In the genomic region with DNA sequence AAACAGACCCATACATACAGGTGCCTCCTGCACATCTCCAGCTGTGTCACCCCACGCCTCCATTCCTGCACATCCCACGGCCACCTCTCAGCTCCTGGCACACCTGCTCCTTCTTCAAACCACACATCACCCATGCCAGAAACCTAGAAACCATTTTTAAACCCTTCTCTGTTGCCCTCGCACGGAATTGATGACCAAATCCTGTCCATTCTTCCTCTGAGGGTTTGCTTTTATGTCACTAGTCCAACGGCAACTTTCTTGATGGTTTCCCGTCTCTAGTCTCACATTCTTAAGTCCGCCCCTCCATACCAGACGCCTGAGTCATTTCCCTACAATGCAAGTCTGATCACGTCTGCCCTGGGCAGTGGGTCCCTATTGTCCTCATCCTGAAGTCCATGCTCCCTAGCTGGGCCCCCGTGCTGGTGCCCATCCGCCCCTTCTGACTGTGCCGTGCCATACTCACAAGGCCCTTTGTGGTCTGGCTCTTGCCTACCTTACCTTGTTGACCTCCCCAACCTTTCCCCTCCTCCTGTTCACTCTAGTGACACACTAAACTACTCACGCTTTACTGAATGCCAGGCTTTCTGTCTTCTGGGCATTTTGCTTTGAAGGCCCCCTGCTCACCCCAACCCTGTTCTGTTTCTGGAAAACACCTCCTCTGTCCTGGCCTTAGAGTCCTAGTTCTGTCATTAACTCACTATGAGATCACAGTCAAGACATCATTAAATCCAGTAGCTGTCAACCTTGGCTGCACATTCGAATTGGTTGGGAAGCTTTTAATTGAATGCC, we compare ENCODE assay signal across 8 cellular contexts. TPM values are rescaled to one million over a fixed set of nuclear protein-coding genes. Genes with fewer than 3 reads are reported as not detected.
DNase-seq lines count a peak whose midpoint lies in the region; ATAC-seq, FAIRE-seq and TF ChIP-seq lines count a peak whose summit lies in the region.

No MANE protein-coding gene starts in this region.

- intact Hi-C loops in GM12878 (cut with micrococcal nuclease; ENCODE audit: unreplicated experiment) (no loop called here), HepG2 (cut with micrococcal nuclease; ENCODE audit: unreplicated experiment) (no loop called here)

- TF ChIP-seq RAD21 in GM12878 (IDR thresholded peaks at IDR 0.05; ENCODE audit: insufficient read depth, low read depth, low read length) (no peak), HepG2 (CRISPR knock-in tag; IDR thresholded peaks at IDR 0.05) (no peak)

- H3K36me3 ChIP-seq in BJ (ENCODE audit: control insufficient read depth, insufficient read depth, low read length) (peaks cover 29% of the 10 kb centered on the region), Karpas-422 (ENCODE audit: insufficient read depth, low read length) (peaks cover 55% of the 10 kb centered on the region), GM12878 (ENCODE audit: control insufficient read depth in 2 of 2, insufficient read depth in 2 of 2, low read length in 1 of 2) (peaks cover 55 to 66% of the 10 kb centered on the region in 2 experiments), HepG2 (replicated peaks in 1 of 2; ENCODE audit: control insufficient read depth in 1 of 2, insufficient read depth in 2 of 2, low read length in 2 of 2) (peaks cover 66 to 93% of the 10 kb centered on the region in 2 experiments), urinary bladder (ENCODE audit: insufficient read depth) (peaks cover 3% of the 10 kb centered on the region)

- TF ChIP-seq EP300 in GM12878 (IDR thresholded peaks at IDR 0.05; ENCODE audit: borderline replicate concordance in 1 of 2, control insufficient read depth in 1 of 2, low read depth in 2 of 2, low read length in 2 of 2): peak in 1 of 2 experiments; percentile 41; a peak in 1 of 4 replicates
- TF ChIP-seq EP300 in HepG2 (IDR thresholded peaks at IDR 0.05; ENCODE audit: low read depth in 2 of 2, low read length in 2 of 2): no peak
- 0 out of 2 replicates have a peak, but pooled peaks have one; percentile 22 for TF ChIP-seq EP300 in HepG2 (CRISPR knock-in tag; IDR thresholded peaks at IDR 0.05; ENCODE audit: borderline replicate concordance)

- H4K20me1 ChIP-seq in Karpas-422 (ENCODE audit: insufficient read depth, low read depth, low read length) (peaks cover 86% of the 10 kb centered on the region), GM12878 (ENCODE audit: control insufficient read depth, insufficient read depth) (peaks cover 17% of the 10 kb centered on the region), HepG2 (ENCODE audit: insufficient read depth, low read length) (peaks cover 98% of the 10 kb centered on the region)

- POLR2A ChIA-PET in BJ (lab: Charles Lee): interaction anchor here (0.6 to 1.4 kb wide), 3 partner anchors 11 to 35 kb away, joined by 3 to 4 read pairs (median 4); no protein-coding TSS in a partner anchor
- POLR2A ChIA-PET in GM12878 (lab: Charles Lee): interaction anchor here (1.3 to 1.6 kb wide), 2 partner anchors 9 to 14 kb away, joined by 3 to 4 read pairs; no protein-coding TSS in a partner anchor
- POLR2A ChIA-PET in HepG2 (lab: Yijun Ruan, JAX): interaction anchor here (1.3 kb wide), 1 partner anchor 12 kb away, joined by 3 read pairs; no protein-coding TSS in a partner anchor

- H3K4me1 ChIP-seq in Karpas-422 (ENCODE audit: low read length): peaks cover 93% of the 10 kb centered on the region
- peaks cover 92% of the 10 kb centered on the region for H3K4me1 ChIP-seq in GM12878 (ENCODE audit: control insufficient read depth, insufficient read depth, low read length)
- peaks cover 98% of the 10 kb centered on the region for H3K4me1 ChIP-seq in HepG2 (ENCODE audit: insufficient read depth, low read length)
- peaks cover 3% of the 10 kb centered on the region for H3K4me1 ChIP-seq in urinary bladder (ENCODE audit: insufficient read depth)

- H3K9me2 ChIP-seq in Karpas-422 (replicated peaks; ENCODE audit: insufficient read depth, low read length): no peaks in the 10 kb centered on the region

- H2AFZ ChIP-seq in Karpas-422 (ENCODE audit: low read length) (no peak overlapping the region), GM12878 (ENCODE audit: control insufficient read depth, low read depth, low read length) (no peak overlapping the region), HepG2 (ENCODE audit: low read length) (no peak overlapping the region)

- RAD21 ChIA-PET in GM12878 (lab: Charles Lee; ENCODE audit: unreplicated experiment): interaction anchor here (1.0 to 1.7 kb wide), 5 partner anchors 9 to 19 kb away, joined by 3 to 6 read pairs (median 4); no protein-coding TSS in a partner anchor

- no peak overlapping the region for H3K9ac ChIP-seq in Karpas-422 (ENCODE audit: low read length)
- H3K9ac ChIP-seq in GM12878 (ENCODE audit: control insufficient read depth, insufficient read depth, low read length): peak overlapping the region; percentile 43; the same call in 1 of the 2 replicates
- no peak overlapping the region for H3K9ac ChIP-seq in HepG2 (ENCODE audit: insufficient read depth, low read depth, low read length)

- WGBS in GM12878 (ENCODE audit: insufficient coverage, insufficient replicate concordance, low lambda C conversion rate, missing lambda C conversion rate): 12% methylated on average over 14 of the region's 14 CpGs
- 84% methylated on average over 14 of the region's 14 CpGs for WGBS in HepG2 (ENCODE audit: low lambda C conversion rate)
- WGBS in urinary bladder: 69% methylated on average over 14 of the region's 14 CpGs

- no peak overlapping the region for H3K4me3 ChIP-seq in BJ (ENCODE audit: low read depth, low read length)
- H3K4me3 ChIP-seq in Karpas-422 (ENCODE audit: low read length): no peak overlapping the region
- H3K4me3 ChIP-seq in GM12878: no peak overlapping the region
- H3K4me3 ChIP-seq in HepG2 (replicated peaks in 1 of 3; ENCODE audit: insufficient read depth in 1 of 3, low read depth in 2 of 3, low read length in 3 of 3): no peak overlapping the region
- no peak overlapping the region for H3K4me3 ChIP-seq in urinary bladder (ENCODE audit: low read depth, low read length)

- FAIRE-seq in GM12878 (lab: Jason Lieb, UNC) (peak; percentile 44), HepG2 (lab: Jason Lieb, UNC) (no peak)

- SMC1A ChIA-PET in GM12878 (lab: Charles Lee; ENCODE audit: uncharacterized antibody, unreplicated experiment): interaction anchor here (1.0 to 4.5 kb wide), 6 partner anchors 9 to 132 kb away, joined by 5 to 26 read pairs (median 6); no protein-coding TSS in a partner anchor

- H3K9me3 ChIP-seq in Karpas-422 (ENCODE audit: low read length) (no peaks in the 10 kb centered on the region), GM12878 (replicated peaks; ENCODE audit: control insufficient read depth, insufficient read depth, low read length) (no peaks in the 10 kb centered on the region), HepG2 (ENCODE audit: low read length) (no peaks in the 10 kb centered on the region)

- CTCF ChIA-PET in BJ (lab: Yijun Ruan, JAX) (interaction anchor here (0.7 to 3.2 kb wide), 7 partner anchors 12 to 136 kb away, joined by 3 to 12 read pairs (median 3); no protein-coding TSS in a partner anchor), GM12878 (lab: Yijun Ruan, JAX) (interaction anchor here (1.0 kb wide), 1 partner anchor 18 kb away, joined by 3 read pairs; no protein-coding TSS in a partner anchor), HepG2 (lab: Yijun Ruan, JAX; ENCODE audit: low intra/inter-chr PET ratio, low total read pairs) (no interaction called here)

- H3K27me3 ChIP-seq in BJ (ENCODE audit: control insufficient read depth, insufficient read depth, low read length): no peaks in the 10 kb centered on the region
- no peaks in the 10 kb centered on the region for H3K27me3 ChIP-seq in Karpas-422 (ENCODE audit: low read length)
- no peaks in the 10 kb centered on the region for H3K27me3 ChIP-seq in GM12878 (replicated peaks in 1 of 2; ENCODE audit: control insufficient read depth in 2 of 2, insufficient read depth in 2 of 2, low read length in 1 of 2)
- no peaks in the 10 kb centered on the region for H3K27me3 ChIP-seq in HepG2 (ENCODE audit: control insufficient read depth in 1 of 2, insufficient read depth in 2 of 2, low read length in 2 of 2)

- no peak; the same call in 1 of the 2 replicates for TF ChIP-seq POLR2A in GM12878 (IDR thresholded peaks at IDR 0.05; ENCODE audit: low read depth, low read length)
- TF ChIP-seq POLR2A in HepG2 (IDR thresholded peaks at IDR 0.05; ENCODE audit: insufficient read depth in 1 of 2, low read depth in 2 of 2, low read length in 2 of 2): peak in 1 of 2 experiments; percentile 30; a peak in 3 of 4 replicates

- no TSS peak for BruUV-seq in GM12878 (replicated peaks; lab: Mats Ljungman, UMichigan)
- TSS peak; percentile 5 for BruUV-seq in HepG2 (replicated peaks; lab: Mats Ljungman, UMichigan)

- in situ Hi-C loops in GM12878 (cut with MboI) (no loop called here), HepG2 (cut with HindIII; ENCODE audit: extremely low pct_ligation_motif_present, low pct_unique_long_range_greater_than_20kb) (no loop called here), G401 (cut with HindIII; ENCODE audit: low sequenced_read_pairs) (no loop called here)

- peak; percentile 55 for ATAC-seq in GM12878
- no peak for ATAC-seq in HepG2
- ATAC-seq in GM18519 (IDR thresholded peaks at IDR 0.05; ENCODE audit: low FRiP score, unreplicated experiment): no peak

- H3K27ac ChIP-seq in Karpas-422 (ENCODE audit: low read length) (0 out of 2 replicates have a peak overlapping the region, but pooled peaks have one; percentile 64), GM12878 (ENCODE audit: control insufficient read depth, insufficient read depth) (peak overlapping the region; percentile 74), HepG2 (ENCODE audit: extremely low read length, insufficient read depth, low read length) (peak overlapping the region; percentile 35), urinary bladder (ENCODE audit: low read depth) (peak overlapping the region; percentile 30)

- no peak for TF ChIP-seq CTCF in BJ (IDR thresholded peaks at IDR 0.05; ENCODE audit: insufficient read depth, low read depth, low read length)
- no peak for TF ChIP-seq CTCF in GM12878 (IDR thresholded peaks at IDR 0.05 in 2 of 3, conservative IDR thresholded peaks at IDR 0.05 in 1 of 3; ENCODE audit: control insufficient read depth in 2 of 3, extremely low read depth in 1 of 3, insufficient read depth in 1 of 3, low read depth in 3 of 3, low read length in 3 of 3)
- no peak for TF ChIP-seq CTCF in HepG2 (CRISPR knock-in tag; IDR thresholded peaks at IDR 0.05)

- peaks cover 97% of the 10 kb centered on the region for H3K79me2 ChIP-seq in Karpas-422 (ENCODE audit: low read length)
- H3K79me2 ChIP-seq in GM12878 (ENCODE audit: control insufficient read depth, insufficient read depth, low read length): peaks cover 100% of the 10 kb centered on the region
- peaks cover 99% of the 10 kb centered on the region for H3K79me2 ChIP-seq in HepG2 (ENCODE audit: insufficient read depth, low read length)

- H3K4me2 ChIP-seq in Karpas-422 (ENCODE audit: low read depth, low read length, poor library complexity, severe bottlenecking): no peak overlapping the region
- H3K4me2 ChIP-seq in GM12878 (ENCODE audit: control insufficient read depth, insufficient read depth): peak overlapping the region; percentile 40
- peak overlapping the region; percentile 19; the same call in 1 of the 2 replicates for H3K4me2 ChIP-seq in HepG2 (ENCODE audit: low read depth, low read length)

- DNase-seq in BJ (ENCODE audit: low read depth): peak; percentile 94
- DNase-seq in Karpas-422: no peak
- no peak for DNase-seq in GM12878 (ENCODE audit: low read depth, low spot score)
- DNase-seq in HepG2 (ENCODE audit: low spot score): peak; percentile 63
- DNase-seq in G401 (ENCODE audit: low spot score): no peak
- no peak for DNase-seq in NCI-H2081 (lab: John Stamatoyannopoulos, UW)

RNA-seq across cellular contexts. Expression of a gene that starts 17.6 kb away (rescaled TPM):
- polyA plus RNA-seq in BJ (2011; rRNA removed): 100 and 193 TPM in 2 replicates
- 92.4 and 93.5 TPM in 2 replicates for polyA minus RNA-seq in BJ (2011; rRNA and poly(A)+ RNA removed)
- 72.2 and 83.8 TPM in 2 replicates for total RNA-seq in Karpas-422 (2014; rRNA removed; shearing (Covaris generic); ENCODE audit: low replicate concordance)
- total RNA-seq in GM12878 (2013; cell fraction: nucleolus; rRNA removed): 231 and 256 TPM in 2 replicates
- total RNA-seq in GM12878 (2014; rRNA removed): 51.6 and 59.6 TPM in 2 replicates
- total RNA-seq in GM12878 (2014; rRNA removed; fragmentation: Illumina TruSeq; extraction: Trizol): 21.1 and 21.9 TPM in 2 replicates
- 59.5 and 62.7 TPM in 2 replicates for total RNA-seq in GM12878 (2021)
- 14.2 TPM for polyA plus RNA-seq in GM12878 (2011; ENCODE audit: low read depth)
- 24.6 and 61.0 TPM in 2 replicates for polyA plus RNA-seq in GM12878 (2011; rRNA removed)
- 65.0 and 66.9 TPM in 2 replicates for polyA plus RNA-seq in GM12878 (2011; cell fraction: cytosol; rRNA removed)
- polyA plus RNA-seq in GM12878 (2011; cell fraction: nucleus; rRNA removed): 133 and 156 TPM in 2 replicates
- 31.0 and 72.3 TPM in 2 replicates for polyA plus RNA-seq in GM12878 (2012)
- 19.1 and 24.0 TPM in 2 replicates for polyA plus RNA-seq in GM12878 (2014; fragmentation: Illumina TruSeq; extraction: Trizol)
- 1 to 10 TPM; 5.7 to 8.2 TPM for polyA plus RNA-seq in GM12878 (2014; fragmentation: Nextera tagmentation; extraction: Ambion mirVana)
- 28.7 and 29.0 TPM in 2 replicates for polyA plus RNA-seq in GM12878 (2014; rRNA removed)
- polyA plus RNA-seq in GM12878 (2016; fragmentation: Nextera tagmentation; extraction: Ambion mirVana): 10 to 100 TPM; 65.2 to 66.0 TPM
- 75.2 and 106 TPM in 2 replicates for polyA minus RNA-seq in GM12878 (2011; rRNA and poly(A)+ RNA removed)
- 35.3 and 45.0 TPM in 2 replicates for polyA minus RNA-seq in GM12878 (2011; cell fraction: cytosol; rRNA and poly(A)+ RNA removed)
- 71.8 and 100 TPM in 2 replicates for polyA minus RNA-seq in GM12878 (2011; cell fraction: nucleus; rRNA and poly(A)+ RNA removed)
- 54.3 and 125 TPM in 2 replicates for total RNA-seq in HepG2 (2016; rRNA removed; fragmentation: Illumina TruSeq; extraction: Trizol)
- 17.1 and 18.0 TPM in 2 replicates for total RNA-seq in HepG2 (2016; cell fraction: cytosol; rRNA removed; fragmentation: Illumina TruSeq; extraction: Trizol; ENCODE audit: low read depth)
- total RNA-seq in HepG2 (2016; cell fraction: insoluble cytoplasmic fraction; rRNA removed; fragmentation: Illumina TruSeq; extraction: Trizol): 44.3 and 121 TPM in 2 replicates
- 38.1 and 44.0 TPM in 2 replicates for total RNA-seq in HepG2 (2016; cell fraction: membrane; rRNA removed; fragmentation: Illumina TruSeq; extraction: Trizol)
- 146 and 160 TPM in 2 replicates for total RNA-seq in HepG2 (2016; cell fraction: nucleus; rRNA removed; fragmentation: Illumina TruSeq; extraction: Trizol)
- 315 and 423 TPM in 2 replicates for polyA plus RNA-seq in HepG2 (2011; rRNA removed)
- polyA plus RNA-seq in HepG2 (2011; cell fraction: cytosol; rRNA removed): 201 and 410 TPM in 2 replicates
- 305 and 663 TPM in 2 replicates for polyA plus RNA-seq in HepG2 (2011; cell fraction: nucleus; rRNA removed)
- polyA plus RNA-seq in HepG2 (2012): 253 and 372 TPM in 2 replicates
- polyA plus RNA-seq in HepG2 (2016; cell fraction: cytosol; fragmentation: Illumina TruSeq; extraction: Trizol; ENCODE audit: low read depth): 10.8 and 11.3 TPM in 2 replicates
- 47.5 and 58.0 TPM in 2 replicates for polyA plus RNA-seq in HepG2 (2016; cell fraction: insoluble cytoplasmic fraction; fragmentation: Illumina TruSeq; extraction: Trizol; ENCODE audit: low read depth)
- polyA plus RNA-seq in HepG2 (2016; cell fraction: membrane; fragmentation: Illumina TruSeq; extraction: Trizol; ENCODE audit: low read depth): 20.7 and 24.0 TPM in 2 replicates
- polyA plus RNA-seq in HepG2 (2016; cell fraction: nucleus; fragmentation: Illumina TruSeq; extraction: Trizol; ENCODE audit: insufficient read depth, low read depth): 232 and 245 TPM in 2 replicates
- polyA minus RNA-seq in HepG2 (2011; rRNA and poly(A)+ RNA removed; ENCODE audit: low replicate concordance): 61.9 and 1,182 TPM in 2 replicates
- 204 and 374 TPM in 2 replicates for polyA minus RNA-seq in HepG2 (2011; cell fraction: cytosol; rRNA and poly(A)+ RNA removed)
- polyA minus RNA-seq in HepG2 (2011; cell fraction: nucleus; rRNA and poly(A)+ RNA removed): 146 and 207 TPM in 2 replicates
- total RNA-seq in urinary bladder: 78.5 TPM
- polyA plus RNA-seq in urinary bladder: 56.1 TPM
- total RNA-seq in G401 (2014; rRNA removed; shearing (Covaris generic)): 51.9 and 70.1 TPM in 2 replicates

Comparison
In these comparisons a context has a peak if more than half of its experiments do, and no peak if none do; other contexts are left out.
1. DNase-seq: peak in BJ (single experiment) and HepG2 (single experiment); none in Karpas-422 (single experiment), GM12878 (single experiment), G401 (single experiment) and NCI-H2081 (0 of 2).
2. Peak in every context shown above with its lines, with median percentiles within 50 percentile points of each other: H3K27ac ChIP-seq.